ENCODE assay signal across 8 cellular contexts in genomic region chr14:21069388-21070082, GRCh38. TPM values are rescaled to one million over a fixed set of nuclear protein-coding genes. Genes with fewer than 3 reads are reported as not detected.
DNase-seq lines count a peak whose midpoint lies in the region; ATAC-seq, FAIRE-seq and TF ChIP-seq lines count a peak whose summit lies in the region.

No MANE protein-coding gene starts in this region.

- peaks cover 36% of the 10 kb centered on the region for H3K4me1 Mint-ChIP-seq in stimulated activated naive CD8-positive, alpha-beta T cell treated with anti-CD3 and anti-CD28 coated beads, Interleukin-15, Interleukin-2, amounts not matched to agents 100 ng/mL and 50 ng/mL, for 24 hours (ENCODE audit: low read depth)
- peaks cover 29 to 41% (median 38%) of the 10 kb centered on the region in 3 donors for H3K4me1 Mint-ChIP-seq in T-cell

- H3K27ac Mint-ChIP-seq in stimulated activated naive CD8-positive, alpha-beta T cell treated with anti-CD3 and anti-CD28 coated beads, Interleukin-15, Interleukin-2, amounts not matched to agents 100 ng/mL and 50 ng/mL, for 24 hours: no peak overlapping the region
- H3K27ac Mint-ChIP-seq in T-cell: peak overlapping the region in 1 of 2 donors; percentile 34

- H3K9ac ChIP-seq in mucosa of stomach (ENCODE audit: low read length): peak overlapping the region; percentile 51

- CTCF ChIA-PET in T-cell (lab: Charles Lee): interaction anchor here (1.0 to 4.4 kb wide), 11 partner anchors 18 to 55 kb away, joined by 3 to 67 read pairs (median 23); no protein-coding TSS in a partner anchor

- TF ChIP-seq CTCF in epithelial cell of esophagus (IDR thresholded peaks at IDR 0.05; ENCODE audit: insufficient read depth, low read depth, low read length, missing control alignments): no peak

- peaks cover 17% of the 10 kb centered on the region for H3K27me3 ChIP-seq in mucosa of stomach (ENCODE audit: control insufficient read depth, insufficient read depth, low read length)

- POLR2A ChIA-PET in T-cell (lab: Charles Lee): interaction anchor here (0.7 to 1.0 kb wide), 2 partner anchors 18 to 34 kb away, joined by 3 read pairs; no protein-coding TSS in a partner anchor

- H3K36me3 ChIP-seq in mucosa of stomach (ENCODE audit: control insufficient read depth, insufficient read depth, low read length): peaks cover 7% of the 10 kb centered on the region

- no peaks in the 10 kb centered on the region for H3K9me3 ChIP-seq in mucosa of stomach (ENCODE audit: control insufficient read depth, low read length)

- no peak for ATAC-seq in stimulated activated naive CD8-positive, alpha-beta T cell treated with anti-CD3 and anti-CD28 coated beads, Interleukin-15, Interleukin-2, amounts not matched to agents 100 U/mL and 50 U/mL, for 24 hours
- ATAC-seq in T-cell (replicated peaks in 1 of 4) (peak in 1 of 4 experiments; percentile 28), HG02763 (IDR thresholded peaks at IDR 0.05; ENCODE audit: unreplicated experiment) (no peak), GM19395 (IDR thresholded peaks at IDR 0.05; ENCODE audit: unreplicated experiment) (no peak)

- H3K9me3 Mint-ChIP-seq in stimulated activated naive CD8-positive, alpha-beta T cell treated with anti-CD3 and anti-CD28 coated beads, Interleukin-15, Interleukin-2, amounts not matched to agents 100 ng/mL and 50 ng/mL, for 24 hours: no peaks in the 10 kb centered on the region
- no peaks in the 10 kb centered on the region for H3K9me3 Mint-ChIP-seq in T-cell

- no peaks in the 10 kb centered on the region for H3K36me3 Mint-ChIP-seq in stimulated activated naive CD8-positive, alpha-beta T cell treated with anti-CD3 and anti-CD28 coated beads, Interleukin-15, Interleukin-2, amounts not matched to agents 100 ng/mL and 50 ng/mL, for 24 hours (ENCODE audit: low read depth)
- H3K36me3 Mint-ChIP-seq in T-cell: no peaks in the 10 kb centered on the region

- H3K4me3 Mint-ChIP-seq in stimulated activated naive CD8-positive, alpha-beta T cell treated with anti-CD3 and anti-CD28 coated beads, Interleukin-15, Interleukin-2, amounts not matched to agents 100 ng/mL and 50 ng/mL, for 24 hours: peak overlapping the region; percentile 70
- peak overlapping the region; percentile 71 to 84 (median 73) for H3K4me3 Mint-ChIP-seq in T-cell

- H3K27me3 Mint-ChIP-seq in stimulated activated naive CD8-positive, alpha-beta T cell treated with anti-CD3 and anti-CD28 coated beads, Interleukin-15, Interleukin-2, amounts not matched to agents 100 ng/mL and 50 ng/mL, for 24 hours: peaks cover 63% of the 10 kb centered on the region
- peaks cover 63 to 78% of the 10 kb centered on the region in 2 donors for H3K27me3 Mint-ChIP-seq in T-cell

- DNase-seq in stimulated activated naive CD8-positive, alpha-beta T cell treated with anti-CD3 and anti-CD28 coated beads, Interleukin-15, Interleukin-2, amounts not matched to agents 100 U/mL and 50 U/mL, for 24 hours: no peak
- DNase-seq in T-cell: peak in 3 of 34 experiments; percentile 5 to 18 (median 9)
- DNase-seq in epithelial cell of esophagus (ENCODE audit: low read depth): no peak
- DNase-seq in urothelium cell line (ENCODE audit: low spot score): peak; percentile 65

- H3K4me3 ChIP-seq in epithelial cell of esophagus (ENCODE audit: low read length) (peak overlapping the region; percentile 37), mucosa of stomach (ENCODE audit: low read length) (peak overlapping the region; percentile 47)

- peak; percentile 5 for FAIRE-seq in urothelium cell line (lab: Jason Lieb, UNC)

- peaks cover 37% of the 10 kb centered on the region for H3K4me1 ChIP-seq in mucosa of stomach (ENCODE audit: control insufficient read depth, insufficient read depth, low read length)

RNA-seq across cellular contexts. Expression of gene ARHGEF40, which starts 0.6 kb away (rescaled TPM):
- 1 to 10 TPM in 2 of 5 donors, under 1 TPM in 3; 0.39 to 3.3 (median 0.85) TPM for total RNA-seq in T-cell

RNA-seq across cellular contexts. Expression of gene RNASE8, which starts 11.9 kb away (rescaled TPM):
- not detected for total RNA-seq in T-cell

RNA-seq across cellular contexts. Expression of gene RNASE7, which starts 27.4 kb away (rescaled TPM):
- not detected for total RNA-seq in T-cell

RNA-seq across cellular contexts. Expression of gene ZNF219, which starts 28.9 kb away (rescaled TPM):
- 10 to 100 TPM in 1 of 5 donors, 1 to 10 TPM in 4; 7.2 to 12.4 (median 8.1) TPM for total RNA-seq in T-cell

RNA-seq across cellular contexts. Expression of gene TMEM253, which starts 31.3 kb away (rescaled TPM):
- under 1 TPM in 1 of 5 donors, not detected in 4; 0.49 TPM for total RNA-seq in T-cell
